1 cellular context compared by ENCODE assay signal in genomic region chr3:185215873-185216586, GRCh38.
TF ChIP-seq lines count a peak whose summit lies in the region.

No MANE protein-coding gene starts in this region.

TF ChIP-seq in Ishikawa, 13 proteins besides CTCF, POLR2A, EP300 and RAD21 (continued from another document):
- TF ChIP-seq ZBTB7A (IDR thresholded peaks at IDR 0.05; ENCODE audit: low read depth): no peak
- no peak for TF ChIP-seq USF1 (IDR thresholded peaks at IDR 0.05)
- TF ChIP-seq YY1 (IDR thresholded peaks at IDR 0.05; ENCODE audit: low read depth): no peak
- no peak for TF ChIP-seq CREB1 (IDR thresholded peaks at IDR 0.05; ENCODE audit: low read depth)
- no peak for TF ChIP-seq NFIC (IDR thresholded peaks at IDR 0.05)
- no peak for TF ChIP-seq FOXM1 (IDR thresholded peaks at IDR 0.05; ENCODE audit: borderline replicate concordance, low read depth)
- TF ChIP-seq TEAD4 (IDR thresholded peaks at IDR 0.05): no peak
- TF ChIP-seq REST (IDR thresholded peaks at IDR 0.05; ENCODE audit: low read depth): no peak
- no peak for TF ChIP-seq TAF1 (IDR thresholded peaks at IDR 0.05; ENCODE audit: low read depth)
TF ChIP-seq in Ishikawa: peak in this region for 0.
